Comparison of ENCODE assay signal across 1 cellular context in the genomic region with DNA sequence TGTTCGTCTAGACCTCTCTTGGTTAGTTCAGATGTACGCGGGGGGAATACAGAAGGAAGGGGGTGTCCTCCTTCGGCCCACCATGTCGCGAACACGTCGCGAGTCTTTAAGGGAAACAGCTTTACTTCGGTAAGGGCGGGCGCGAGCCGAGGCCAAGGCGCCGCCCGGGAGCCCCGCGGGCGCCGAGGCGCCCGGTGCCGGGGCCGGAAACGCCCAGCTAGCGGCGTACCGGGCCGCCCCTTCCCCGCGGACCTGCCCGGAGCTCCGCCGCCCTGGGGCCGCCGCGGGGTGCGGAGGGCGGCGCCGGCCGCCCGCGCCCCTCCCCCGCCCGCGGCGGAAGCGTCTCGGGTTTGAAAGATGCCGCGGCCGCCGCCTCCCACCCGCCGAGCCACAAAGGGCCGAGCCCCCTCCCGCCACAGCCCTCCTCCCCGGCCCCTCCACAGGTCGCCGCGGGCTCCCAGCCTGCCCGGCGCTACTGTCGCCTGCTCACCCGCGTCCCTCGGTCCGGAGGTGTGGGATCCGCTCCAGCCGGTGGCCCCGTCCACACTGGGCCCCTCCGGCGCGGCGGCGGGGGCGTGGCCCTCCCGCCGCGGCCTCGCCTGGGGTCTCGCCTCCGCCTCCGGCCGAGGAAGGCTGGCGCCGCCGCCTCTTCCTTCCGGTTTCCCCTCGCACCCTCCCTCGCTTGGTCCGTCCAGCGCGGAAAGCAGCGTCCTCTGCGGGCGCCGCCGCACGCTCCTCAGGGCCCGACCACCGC.
A peak's percentile ranks its signal among the peaks of the same experiment; 100 is the strongest.
TF ChIP-seq lines count a peak whose summit lies in the region.

Gene KBTBD2, minus strand, starts transcription at position 715 of the 754 bp plus-strand sequence. CDS start 12,156 bp downstream, outside the sequence.

TF ChIP-seq in GM12878, 131 proteins besides CTCF, POLR2A, EP300 and RAD21 (continued from another document and continues in another):
- 0 out of 2 replicates have a peak, but pooled peaks have one; percentile 29 for TF ChIP-seq ZNF687 (IDR thresholded peaks at IDR 0.05)
- TF ChIP-seq PKNOX1 (IDR thresholded peaks at IDR 0.05), result no peak
- TF ChIP-seq, protein P1, sequence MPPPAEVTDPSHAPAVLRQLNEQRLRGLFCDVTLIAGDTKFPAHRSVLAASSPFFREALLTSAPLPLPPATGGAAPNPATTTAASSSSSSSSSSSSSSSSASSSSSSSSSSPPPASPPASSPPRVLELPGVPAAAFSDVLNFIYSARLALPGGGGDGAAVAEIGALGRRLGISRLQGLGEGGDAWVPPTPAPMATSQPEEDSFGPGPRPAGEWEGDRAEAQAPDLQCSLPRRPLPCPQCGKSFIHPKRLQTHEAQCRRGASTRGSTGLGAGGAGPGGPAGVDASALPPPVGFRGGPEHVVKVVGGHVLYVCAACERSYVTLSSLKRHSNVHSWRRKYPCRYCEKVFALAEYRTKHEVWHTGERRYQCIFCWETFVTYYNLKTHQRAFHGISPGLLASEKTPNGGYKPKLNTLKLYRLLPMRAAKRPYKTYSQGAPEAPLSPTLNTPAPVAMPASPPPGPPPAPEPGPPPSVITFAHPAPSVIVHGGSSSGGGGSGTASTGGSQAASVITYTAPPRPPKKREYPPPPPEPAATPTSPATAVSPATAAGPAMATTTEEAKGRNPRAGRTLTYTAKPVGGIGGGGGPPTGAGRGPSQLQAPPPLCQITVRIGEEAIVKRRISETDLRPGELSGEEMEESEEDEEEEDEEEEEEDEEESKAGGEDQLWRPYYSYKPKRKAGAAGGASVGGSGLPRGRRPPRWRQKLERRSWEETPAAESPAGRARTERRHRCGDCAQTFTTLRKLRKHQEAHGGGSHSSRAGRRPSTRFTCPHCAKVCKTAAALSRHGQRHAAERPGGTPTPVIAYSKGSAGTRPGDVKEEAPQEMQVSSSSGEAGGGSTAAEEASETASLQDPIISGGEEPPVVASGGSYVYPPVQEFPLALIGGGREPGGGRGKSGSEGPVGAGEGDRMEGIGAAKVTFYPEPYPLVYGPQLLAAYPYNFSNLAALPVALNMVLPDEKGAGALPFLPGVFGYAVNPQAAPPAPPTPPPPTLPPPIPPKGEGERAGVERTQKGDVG (CRISPR knock-in tag; IDR thresholded peaks at IDR 0.05), result no peak
- no peak for TF ChIP-seq ZNF384 (IDR thresholded peaks at IDR 0.05; ENCODE audit: borderline replicate concordance, low read depth, low read length)
- TF ChIP-seq BRCA1 (IDR thresholded peaks at IDR 0.05; ENCODE audit: low read depth, low read length), result no peak
- TF ChIP-seq, protein P2, sequence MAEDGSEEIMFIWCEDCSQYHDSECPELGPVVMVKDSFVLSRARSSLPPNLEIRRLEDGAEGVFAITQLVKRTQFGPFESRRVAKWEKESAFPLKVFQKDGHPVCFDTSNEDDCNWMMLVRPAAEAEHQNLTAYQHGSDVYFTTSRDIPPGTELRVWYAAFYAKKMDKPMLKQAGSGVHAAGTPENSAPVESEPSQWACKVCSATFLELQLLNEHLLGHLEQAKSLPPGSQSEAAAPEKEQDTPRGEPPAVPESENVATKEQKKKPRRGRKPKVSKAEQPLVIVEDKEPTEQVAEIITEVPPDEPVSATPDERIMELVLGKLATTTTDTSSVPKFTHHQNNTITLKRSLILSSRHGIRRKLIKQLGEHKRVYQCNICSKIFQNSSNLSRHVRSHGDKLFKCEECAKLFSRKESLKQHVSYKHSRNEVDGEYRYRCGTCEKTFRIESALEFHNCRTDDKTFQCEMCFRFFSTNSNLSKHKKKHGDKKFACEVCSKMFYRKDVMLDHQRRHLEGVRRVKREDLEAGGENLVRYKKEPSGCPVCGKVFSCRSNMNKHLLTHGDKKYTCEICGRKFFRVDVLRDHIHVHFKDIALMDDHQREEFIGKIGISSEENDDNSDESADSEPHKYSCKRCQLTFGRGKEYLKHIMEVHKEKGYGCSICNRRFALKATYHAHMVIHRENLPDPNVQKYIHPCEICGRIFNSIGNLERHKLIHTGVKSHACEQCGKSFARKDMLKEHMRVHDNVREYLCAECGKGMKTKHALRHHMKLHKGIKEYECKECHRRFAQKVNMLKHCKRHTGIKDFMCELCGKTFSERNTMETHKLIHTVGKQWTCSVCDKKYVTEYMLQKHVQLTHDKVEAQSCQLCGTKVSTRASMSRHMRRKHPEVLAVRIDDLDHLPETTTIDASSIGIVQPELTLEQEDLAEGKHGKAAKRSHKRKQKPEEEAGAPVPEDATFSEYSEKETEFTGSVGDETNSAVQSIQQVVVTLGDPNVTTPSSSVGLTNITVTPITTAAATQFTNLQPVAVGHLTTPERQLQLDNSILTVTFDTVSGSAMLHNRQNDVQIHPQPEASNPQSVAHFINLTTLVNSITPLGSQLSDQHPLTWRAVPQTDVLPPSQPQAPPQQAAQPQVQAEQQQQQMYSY (CRISPR knock-in tag; IDR thresholded peaks at IDR 0.05), result no peak
- no peak for TF ChIP-seq NBN (IDR thresholded peaks at IDR 0.05)
- TF ChIP-seq GABPA (IDR thresholded peaks at IDR 0.05; ENCODE audit: low read depth), result no peak
- TF ChIP-seq EGR1 (IDR thresholded peaks at IDR 0.05; ENCODE audit: borderline replicate concordance in 1 of 2, low read depth in 2 of 2, low read length in 2 of 2), result peak in 1 of 2 experiments; percentile 86; a peak in 2 of 3 replicates
- TF ChIP-seq MTA3 (IDR thresholded peaks at IDR 0.05; ENCODE audit: borderline replicate concordance, low read length), result no peak
- TF ChIP-seq ETV6 (conservative IDR thresholded peaks at IDR 0.05 in 1 of 2, IDR thresholded peaks at IDR 0.05 in 1 of 2; ENCODE audit: borderline replicate concordance in 1 of 2, low read depth in 1 of 2), result peak in 1 of 2 experiments; percentile 79; a peak in 2 of 4 replicates
- no peak for TF ChIP-seq EZH2 (IDR thresholded peaks at IDR 0.05; ENCODE audit: borderline replicate concordance, control insufficient read depth, low read depth, low read length)
- TF ChIP-seq, protein P3, sequence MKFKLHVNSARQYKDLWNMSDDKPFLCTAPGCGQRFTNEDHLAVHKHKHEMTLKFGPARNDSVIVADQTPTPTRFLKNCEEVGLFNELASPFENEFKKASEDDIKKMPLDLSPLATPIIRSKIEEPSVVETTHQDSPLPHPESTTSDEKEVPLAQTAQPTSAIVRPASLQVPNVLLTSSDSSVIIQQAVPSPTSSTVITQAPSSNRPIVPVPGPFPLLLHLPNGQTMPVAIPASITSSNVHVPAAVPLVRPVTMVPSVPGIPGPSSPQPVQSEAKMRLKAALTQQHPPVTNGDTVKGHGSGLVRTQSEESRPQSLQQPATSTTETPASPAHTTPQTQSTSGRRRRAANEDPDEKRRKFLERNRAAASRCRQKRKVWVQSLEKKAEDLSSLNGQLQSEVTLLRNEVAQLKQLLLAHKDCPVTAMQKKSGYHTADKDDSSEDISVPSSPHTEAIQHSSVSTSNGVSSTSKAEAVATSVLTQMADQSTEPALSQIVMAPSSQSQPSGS (IDR thresholded peaks at IDR 0.05; ENCODE audit: low read length), result no peak
- TF ChIP-seq DPF2 (IDR thresholded peaks at IDR 0.05), result peak; percentile 78
- TF ChIP-seq GATAD2B (conservative IDR thresholded peaks at IDR 0.05; ENCODE audit: low read depth), result peak; percentile 83; the same call in 1 of the 2 replicates
- TF ChIP-seq, protein P4, sequence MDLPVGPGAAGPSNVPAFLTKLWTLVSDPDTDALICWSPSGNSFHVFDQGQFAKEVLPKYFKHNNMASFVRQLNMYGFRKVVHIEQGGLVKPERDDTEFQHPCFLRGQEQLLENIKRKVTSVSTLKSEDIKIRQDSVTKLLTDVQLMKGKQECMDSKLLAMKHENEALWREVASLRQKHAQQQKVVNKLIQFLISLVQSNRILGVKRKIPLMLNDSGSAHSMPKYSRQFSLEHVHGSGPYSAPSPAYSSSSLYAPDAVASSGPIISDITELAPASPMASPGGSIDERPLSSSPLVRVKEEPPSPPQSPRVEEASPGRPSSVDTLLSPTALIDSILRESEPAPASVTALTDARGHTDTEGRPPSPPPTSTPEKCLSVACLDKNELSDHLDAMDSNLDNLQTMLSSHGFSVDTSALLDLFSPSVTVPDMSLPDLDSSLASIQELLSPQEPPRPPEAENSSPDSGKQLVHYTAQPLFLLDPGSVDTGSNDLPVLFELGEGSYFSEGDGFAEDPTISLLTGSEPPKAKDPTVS (IDR thresholded peaks at IDR 0.05; ENCODE audit: low read depth, low read length), result no peak
- no peak for TF ChIP-seq CREM (IDR thresholded peaks at IDR 0.05; ENCODE audit: low read depth)
- no peak for TF ChIP-seq MEF2A (IDR thresholded peaks at IDR 0.05; ENCODE audit: insufficient read depth, low read depth, low read length)
- no peak for TF ChIP-seq ESRRA (IDR thresholded peaks at IDR 0.05; ENCODE audit: low read length)
- TF ChIP-seq USF1 (IDR thresholded peaks at IDR 0.05; ENCODE audit: borderline replicate concordance, extremely low read length, insufficient read depth, low read depth, low read length), result no peak
- TF ChIP-seq CBX5 (IDR thresholded peaks at IDR 0.05; ENCODE audit: low read depth), result no peak
- TF ChIP-seq SUPT20H (IDR thresholded peaks at IDR 0.05; ENCODE audit: borderline replicate concordance, control insufficient read depth, low read depth, low read length), result no peak
- no peak for TF ChIP-seq SRF (IDR thresholded peaks at IDR 0.05; ENCODE audit: low read depth in 2 of 2, low read length in 2 of 2)
- TF ChIP-seq WRNIP1 (IDR thresholded peaks at IDR 0.05; ENCODE audit: borderline replicate concordance, low read depth, low read length), result no peak
- TF ChIP-seq NKRF (conservative IDR thresholded peaks at IDR 0.05), result peak; percentile 59
- no peak; the same call in 1 of the 2 replicates for TF ChIP-seq TBL1XR1 (IDR thresholded peaks at IDR 0.05; ENCODE audit: low read depth, low read length)
- peak; percentile 17 to 80; a peak in 3 of 4 replicates for TF ChIP-seq BHLHE40 (IDR thresholded peaks at IDR 0.05; ENCODE audit: borderline replicate concordance in 1 of 2, low read depth in 2 of 2, low read length in 1 of 2)
- TF ChIP-seq MYB (IDR thresholded peaks at IDR 0.05; ENCODE audit: borderline replicate concordance, low read depth, low read length), result no peak
- TF ChIP-seq TARDBP (IDR thresholded peaks at IDR 0.05; ENCODE audit: borderline replicate concordance), result 0 out of 2 replicates have a peak, but pooled peaks have one; percentile 22
- no peak for TF ChIP-seq HCFC1 (IDR thresholded peaks at IDR 0.05; ENCODE audit: low read length)
- no peak for TF ChIP-seq ZNF622 (IDR thresholded peaks at IDR 0.05)
